ENCODE assay signal across 15 cellular contexts in genomic region chr13:99384468-99384867, GRCh38.
DNase-seq lines count a peak whose midpoint lies in the region; ATAC-seq and TF ChIP-seq lines count a peak whose summit lies in the region.
"Had no signal": no experiment of that assay in that cellular context is flagged by ENCODE, and none has a peak within 500 bp of the region (broad histone marks: within the 10 kb centered on the region; RNA-seq: fewer than 3 reads in every experiment).

No MANE protein-coding gene starts in this region.

- ATAC-seq in CD8-positive, alpha-beta T cell: peak; percentile 67
- ATAC-seq in memory B cell (ENCODE audit: low read depth) (no peak), GM19324 (IDR thresholded peaks at IDR 0.05; ENCODE audit: low FRiP score, unreplicated experiment) (no peak)
- ATAC-seq: stimulated activated memory B cell treated with anti-CD40 and anti-IgM and Interleukin-4, amounts not matched to agents 10 μg/mL and 1 μg/mL and 100 μg/mL, for 72 hours had no signal

- peak overlapping the region; percentile 42 for H3K27ac ChIP-seq in CD8-positive, alpha-beta T cell (ENCODE audit: low read depth, low read length)
- peak overlapping the region in 1 of 4 donors; percentile 33 for H3K27ac ChIP-seq in Peyer's patch
- H3K27ac ChIP-seq: PC-9 had no signal

- peaks cover 30% of the 10 kb centered on the region for H3K36me3 Mint-ChIP-seq in CD8-positive, alpha-beta T cell
- peaks cover 39% of the 10 kb centered on the region for H3K36me3 Mint-ChIP-seq in activated T-helper 2 cell treated with anti-CD3 and anti-CD28 coated beads, Interferon-gamma antibody, Interleukin-2, Interleukin-4, amounts not matched to agents 10 μg/mL and 5 μg/mL and 100 μg/mL, durations not matched to agents 14 hours and 24 hours and 36 hours (ENCODE audit: low read depth)
- peaks cover 7% of the 10 kb centered on the region for H3K36me3 Mint-ChIP-seq in memory B cell

- H3K36me3 ChIP-seq in CD8-positive, alpha-beta T cell (ENCODE audit: insufficient read depth, low read length): peaks cover 13% of the 10 kb centered on the region
- peaks cover 0 to 18% (median 0%) of the 10 kb centered on the region in 3 donors for H3K36me3 ChIP-seq in Peyer's patch

- H3K9me3 ChIP-seq in CD8-positive, alpha-beta T cell (ENCODE audit: low read length): no peaks in the 10 kb centered on the region
- H3K9me3 ChIP-seq in Peyer's patch: no peaks in the 10 kb centered on the region

- peaks cover 92% of the 10 kb centered on the region for H3K4me1 Mint-ChIP-seq in CD8-positive, alpha-beta T cell (ENCODE audit: low read depth)
- H3K4me1 Mint-ChIP-seq in activated T-helper 2 cell treated with anti-CD3 and anti-CD28 coated beads, Interferon-gamma antibody, Interleukin-2, Interleukin-4, amounts not matched to agents 10 μg/mL and 5 μg/mL and 100 μg/mL, durations not matched to agents 14 hours and 24 hours and 36 hours (ENCODE audit: low read depth): peaks cover 80% of the 10 kb centered on the region
- H3K4me1 Mint-ChIP-seq in memory B cell: peaks cover 52% of the 10 kb centered on the region

- POLR2A ChIA-PET in CD8-positive, alpha-beta T cell (lab: Charles Lee): interaction anchor here (0.7 to 7.1 kb wide), 6 partner anchors 9 to 115 kb away, joined by 3 to 51 read pairs (median 14); no protein-coding TSS in a partner anchor

- CTCF ChIA-PET in CD8-positive, alpha-beta T cell (lab: Charles Lee): interaction anchor here (0.8 to 18.7 kb wide), 12 partner anchors 9 to 119 kb away, joined by 3 to 306 read pairs (median 4); partner anchors contain the start of gene GPR183

- H3K4me3 ChIP-seq in CD8-positive, alpha-beta T cell (ENCODE audit: low read depth, low read length): no peak overlapping the region
- no peak overlapping the region for H3K4me3 ChIP-seq in Peyer's patch
- H3K4me3 ChIP-seq: lung, PC-9 had no signal

- no peak for TF ChIP-seq CTCF in CD8-positive, alpha-beta T cell (IDR thresholded peaks at IDR 0.05)
- TF ChIP-seq CTCF in Peyer's patch (IDR thresholded peaks at IDR 0.05): no peak

- TF ChIP-seq POLR2A in Peyer's patch (IDR thresholded peaks at IDR 0.05): no peak

- intact Hi-C loops in CD8-positive, alpha-beta T cell (cut with DNase I, micrococcal nuclease): loop anchor here in 1 of 2 experiments (1.0 to 2.0 kb wide), 5 partner anchors 8 to 184 kb away; partner anchors contain the start of gene UBAC2
- intact Hi-C loops in activated T-helper 2 cell treated with anti-CD3 and anti-CD28 coated beads, Interferon-gamma antibody, Interleukin-2, Interleukin-4, amounts not matched to agents 10 μg/mL and 5 μg/mL and 100 μg/mL, durations not matched to agents 14 hours and 24 hours and 36 hours (cut with micrococcal nuclease): loop anchor here (5.0 kb wide), 2 partner anchors 33 to 357 kb away; no protein-coding TSS in a partner anchor

- H3K27me3 ChIP-seq in CD8-positive, alpha-beta T cell (ENCODE audit: insufficient read depth, low read length): no peaks in the 10 kb centered on the region
- no peaks in the 10 kb centered on the region for H3K27me3 ChIP-seq in Peyer's patch

- H3K4me1 ChIP-seq in CD8-positive, alpha-beta T cell (ENCODE audit: insufficient read depth, low read length): peaks cover 92% of the 10 kb centered on the region
- peaks cover 0 to 22% (median 13%) of the 10 kb centered on the region in 4 donors for H3K4me1 ChIP-seq in Peyer's patch

- H3K27ac Mint-ChIP-seq in CD8-positive, alpha-beta T cell: peak overlapping the region; percentile 98
- H3K27ac Mint-ChIP-seq in activated T-helper 2 cell treated with anti-CD3 and anti-CD28 coated beads, Interferon-gamma antibody, Interleukin-2, Interleukin-4, amounts not matched to agents 10 μg/mL and 5 μg/mL and 100 μg/mL, durations not matched to agents 14 hours and 24 hours and 36 hours: peak overlapping the region; percentile 72
- peak overlapping the region; percentile 100 for H3K27ac Mint-ChIP-seq in memory B cell
- H3K27ac Mint-ChIP-seq: activated B cell treated with CpG ODN at 0.5 μM for 24 hours had no signal

- peak in 5 of 7 experiments; percentile 38 to 86 (median 66) for DNase-seq in CD8-positive, alpha-beta T cell
- DNase-seq in T-helper 9 cell (peak; percentile 39), memory B cell (ENCODE audit: low spot score in 2 of 2) (no peak), 8988T (no peak), T1000 (lab: John Stamatoyannopoulos, UW) (no peak), Peyer's patch (no peak)
- DNase-seq in activated T-helper 2 cell treated with anti-CD3 and anti-CD28 coated beads, Interferon-gamma antibody, Interleukin-2, Interleukin-4, amounts not matched to agents 10 μg/mL and 5 μg/mL and 100 μg/mL, durations not matched to agents 14 hours and 24 hours and 36 hours (ENCODE audit: low spot score): no peak
- DNase-seq: activated B cell treated with CpG ODN at 0.5 μM for 24 hours, NCI-H2029, NCI-H524, PC-9 had no signal

- H3K4me3 Mint-ChIP-seq in CD8-positive, alpha-beta T cell: peak overlapping the region; percentile 42
- H3K4me3 Mint-ChIP-seq in activated T-helper 2 cell treated with anti-CD3 and anti-CD28 coated beads, Interferon-gamma antibody, Interleukin-2, Interleukin-4, amounts not matched to agents 10 μg/mL and 5 μg/mL and 100 μg/mL, durations not matched to agents 14 hours and 24 hours and 36 hours (ENCODE audit: low read depth): no peak overlapping the region
- no peak overlapping the region for H3K4me3 Mint-ChIP-seq in memory B cell
- H3K4me3 Mint-ChIP-seq: activated B cell treated with CpG ODN at 0.5 μM for 24 hours; B cell; stimulated activated memory B cell treated with anti-CD40 and anti-IgM and Interleukin-4, amounts not matched to agents 10 μg/mL and 1 μg/mL and 100 μg/mL, for 72 hours had no signal

- no peaks in the 10 kb centered on the region for H3K27me3 Mint-ChIP-seq in CD8-positive, alpha-beta T cell (ENCODE audit: low read depth)
- no peaks in the 10 kb centered on the region for H3K27me3 Mint-ChIP-seq in activated T-helper 2 cell treated with anti-CD3 and anti-CD28 coated beads, Interferon-gamma antibody, Interleukin-2, Interleukin-4, amounts not matched to agents 10 μg/mL and 5 μg/mL and 100 μg/mL, durations not matched to agents 14 hours and 24 hours and 36 hours (ENCODE audit: low read depth)
- H3K27me3 Mint-ChIP-seq in memory B cell: no peaks in the 10 kb centered on the region
- H3K27me3 Mint-ChIP-seq: activated B cell treated with CpG ODN at 0.5 μM for 24 hours; B cell; stimulated activated memory B cell treated with anti-CD40 and anti-IgM and Interleukin-4, amounts not matched to agents 10 μg/mL and 1 μg/mL and 100 μg/mL, for 72 hours had no signal

- H3K9me3 Mint-ChIP-seq in CD8-positive, alpha-beta T cell: no peaks in the 10 kb centered on the region
- H3K9me3 Mint-ChIP-seq in activated T-helper 2 cell treated with anti-CD3 and anti-CD28 coated beads, Interferon-gamma antibody, Interleukin-2, Interleukin-4, amounts not matched to agents 10 μg/mL and 5 μg/mL and 100 μg/mL, durations not matched to agents 14 hours and 24 hours and 36 hours: no peaks in the 10 kb centered on the region
- H3K9me3 Mint-ChIP-seq in memory B cell: no peaks in the 10 kb centered on the region
- H3K9me3 Mint-ChIP-seq: activated B cell treated with CpG ODN at 0.5 μM for 24 hours; stimulated activated memory B cell treated with anti-CD40 and anti-IgM and Interleukin-4, amounts not matched to agents 10 μg/mL and 1 μg/mL and 100 μg/mL, for 72 hours had no signal

Comparison
In these comparisons a context has a peak if more than half of its experiments do, and no peak if none do; other contexts are left out.
1. DNase-seq: peak in CD8-positive, alpha-beta T cell (5 of 7) and T-helper 9 cell (single experiment); none in activated T-helper 2 cell treated with anti-CD3 and anti-CD28 coated beads, Interferon-gamma antibody, Interleukin-2, Interleukin-4, amounts not matched to agents 10 μg/mL and 5 μg/mL and 100 μg/mL, durations not matched to agents 14 hours and 24 hours and 36 hours (single experiment), memory B cell (0 of 2), 8988T (single experiment), T1000 (single experiment) and Peyer's patch (0 of 3).
2. Peak in every context shown above with its lines, with median percentiles within 50 percentile points of each other: H3K27ac Mint-ChIP-seq.